In genomic region chr2:142914507-142915313, GRCh38 we compare ENCODE assay signal across 13 cellular contexts. TPM values are rescaled to one million over a fixed set of nuclear protein-coding genes. Genes with fewer than 3 reads are reported as not detected.
DNase-seq lines count a peak whose midpoint lies in the region; ATAC-seq and TF ChIP-seq lines count a peak whose summit lies in the region.
"Had no signal": no experiment of that assay in that cellular context is flagged by ENCODE, and none has a peak within 500 bp of the region (broad histone marks: within the 10 kb centered on the region; RNA-seq: fewer than 3 reads in every experiment).

No MANE protein-coding gene starts in this region.

- no peaks in the 10 kb centered on the region for H3K36me3 ChIP-seq in iPS-18a (ENCODE audit: control insufficient read depth, low read depth, low read length)
- no peaks in the 10 kb centered on the region for H3K36me3 ChIP-seq in tibial artery
- no peaks in the 10 kb centered on the region for H3K36me3 ChIP-seq in thyroid gland
- H3K36me3 ChIP-seq: heart right ventricle had no signal

- H3K4me1 ChIP-seq in iPS-18a (ENCODE audit: control insufficient read depth, low read depth, low read length): peaks cover 13% of the 10 kb centered on the region
- H3K4me1 ChIP-seq in tibial artery: no peaks in the 10 kb centered on the region
- H3K4me1 ChIP-seq in thyroid gland: no peaks in the 10 kb centered on the region
- H3K4me1 ChIP-seq: heart right ventricle had no signal

- H3K27me3 ChIP-seq in iPS-18a (ENCODE audit: control insufficient read depth, insufficient read depth, low read length) (no peaks in the 10 kb centered on the region), tibial artery (no peaks in the 10 kb centered on the region), thyroid gland (no peaks in the 10 kb centered on the region)
- H3K27me3 ChIP-seq: heart right ventricle had no signal

- DNase-seq in tibial artery: no peak
- no peak for DNase-seq in caudate nucleus (lab: John Stamatoyannopoulos, UW)
- DNase-seq in thyroid gland: no peak
- DNase-seq in dermis blood vessel endothelial cell: no peak
- DNase-seq: activated T-cell treated with anti-CD3 and anti-CD28 coated beads, Interleukin-2, amount 50 U/mL, for 72 hours; cerebellar nuclear complex; heart right ventricle; stimulated activated CD4-positive, alpha-beta T cell treated with anti-CD3 and anti-CD28 coated beads, Interleukin-4, amount 100 ng/mL, for 1 hour had no signal

- H3K27ac ChIP-seq in iPS-18a (ENCODE audit: low read length): peak overlapping the region; percentile 27
- H3K27ac ChIP-seq in tibial artery: no peak overlapping the region
- H3K27ac ChIP-seq in caudate nucleus (ENCODE audit: low read depth, low read length): no peak overlapping the region
- no peak overlapping the region for H3K27ac ChIP-seq in thyroid gland
- H3K27ac ChIP-seq: heart right ventricle, HL-60 had no signal

- TF ChIP-seq POLR2A in thyroid gland (IDR thresholded peaks at IDR 0.05): no peak

- intact Hi-C loops in tibial artery (cut with DNase I; ENCODE audit: low total_unique reads) (no loop called here), thyroid gland (cut with DNase I) (no loop called here)

- 70 to 75% methylated on average over 4 of the region's 4 CpGs for WGBS in thyroid gland, 2 donors

- no peak overlapping the region for H3K9ac ChIP-seq in iPS-18a (ENCODE audit: low read length)

- TF ChIP-seq CTCF in tibial artery (IDR thresholded peaks at IDR 0.05) (no peak), thyroid gland (IDR thresholded peaks at IDR 0.05) (no peak)

- H3K9me3 ChIP-seq in iPS-18a (ENCODE audit: control insufficient read depth, low read depth, low read length) (no peaks in the 10 kb centered on the region), tibial artery (no peaks in the 10 kb centered on the region), thyroid gland (no peaks in the 10 kb centered on the region)

- H3K4me3 ChIP-seq in iPS-18a (ENCODE audit: low read length) (no peak overlapping the region), tibial artery (no peak overlapping the region), thyroid gland (replicated peaks in 1 of 3) (no peak overlapping the region)
- H3K4me3 ChIP-seq: heart right ventricle had no signal

- ATAC-seq in GM18858 (IDR thresholded peaks at IDR 0.05; ENCODE audit: unreplicated experiment) (peak; percentile 100), GM21717 (IDR thresholded peaks at IDR 0.05; ENCODE audit: unreplicated experiment) (peak; percentile 99), HG03280 (IDR thresholded peaks at IDR 0.05; ENCODE audit: unreplicated experiment) (peak; percentile 98)
- ATAC-seq: activated T-cell treated with anti-CD3 and anti-CD28 coated beads, Interleukin-2, amount 50 U/mL, for 72 hours; heart right ventricle had no signal

RNA-seq across cellular contexts. Expression of gene KYNU, which starts 37.2 kb away (rescaled TPM):
- 1 to 10 TPM in 3 of 4 donors, under 1 TPM in 1; 0.93 to 7.8 (median 4.5) TPM for total RNA-seq in thyroid gland
- total RNA-seq in dermis blood vessel endothelial cell: 0.17 TPM in 1 of 2 replicates, not detected in the other
